17 cellular contexts compared by ENCODE assay signal in the genomic region with DNA sequence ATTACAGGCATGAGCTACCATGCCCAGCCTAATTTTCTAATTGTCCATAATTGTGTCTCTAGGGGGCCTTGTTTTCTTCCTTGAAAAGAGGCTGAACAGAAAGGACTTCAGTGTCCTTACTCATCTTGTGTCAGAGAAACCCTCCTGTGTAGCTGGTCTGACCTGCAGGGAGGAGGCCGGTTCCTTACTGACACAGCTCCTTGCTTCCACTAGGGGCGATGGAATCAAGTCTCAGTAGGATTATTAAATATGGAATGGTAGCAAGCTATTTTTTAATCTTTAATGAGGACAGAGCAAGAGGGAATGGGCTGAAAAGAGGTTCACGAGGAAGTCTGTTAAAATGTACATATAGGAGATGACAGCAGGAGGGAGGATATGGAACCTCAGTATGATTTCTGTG. TPM values are rescaled to one million over a fixed set of nuclear protein-coding genes. Genes with fewer than 3 reads are reported as not detected.
DNase-seq lines count a peak whose midpoint lies in the region; ATAC-seq, FAIRE-seq and TF ChIP-seq lines count a peak whose summit lies in the region.
"Had no signal": no experiment of that assay in that cellular context is flagged by ENCODE, and none has a peak within 500 bp of the region (broad histone marks: within the 10 kb centered on the region; RNA-seq: fewer than 3 reads in every experiment).

No MANE protein-coding gene starts in this region.

- TF ChIP-seq EP300 in A549 (IDR thresholded peaks at IDR 0.05) = no peak

- H3K9me2 ChIP-seq in GM23248 (ENCODE audit: insufficient read depth) = no peaks in the 10 kb centered on the region

- TF ChIP-seq POLR2A in A549 (IDR thresholded peaks at IDR 0.05; ENCODE audit: low read length) = no peak
- no peak for TF ChIP-seq POLR2A in GM12892 (IDR thresholded peaks at IDR 0.05; ENCODE audit: low read depth, low read length)

- DNase-seq in A549 (ENCODE audit: low read depth in 1 of 2, low spot score in 1 of 2) (peak; percentile 56 to 82), GM23248 (peak; percentile 24), SK-MEL-5 (ENCODE audit: low read depth, low spot score) (peak; percentile 53), fibroblast of mammary gland (ENCODE audit: low read depth) (no peak), GM12892 (ENCODE audit: insufficient read length) (no peak), right cardiac atrium (no peak)
- DNase-seq: activated naive CD4-positive, alpha-beta T cell treated with anti-CD3 and anti-CD28 coated beads, Interleukin-2, amount 50 U/mL, for 16 hours; GOT3; NCI-H2029 treated with DMSO at 0.1 percent for 48 hours; nephron progenitor cell; stimulated activated CD8-positive, alpha-beta memory T cell treated with anti-CD3 and anti-CD28 coated beads, Interleukin-4, amount 100 ng/mL, for 48 hours; T-helper 9 cell had no signal

- H2AFZ ChIP-seq in GM23248 = no peak overlapping the region

- in situ Hi-C loops in GM23248 (cut with MboI) (loop anchor here (25.0 kb wide), 3 partner anchors 154 to 246 kb away; partner anchors contain the start of genes EMC7, GOLGA8B and PGBD4), SK-MEL-5 (cut with HindIII; ENCODE audit: low pct_unique_long_range_greater_than_20kb, low sequenced_read_pairs) (no loop called here)

- H3K9ac ChIP-seq in GM23248 = no peak overlapping the region

- 43% methylated on average over 3 of the region's 3 CpGs for WGBS in A549 (ENCODE audit: missing lambda C conversion rate)
- 93 to 97% methylated on average over 3 of the region's 3 CpGs for WGBS in GM23248 (ENCODE audit: low coverage in 1 of 2, low lambda C conversion rate in 2 of 2, missing lambda C conversion rate in 2 of 2), 2 experiments
- WGBS in right cardiac atrium = 73% methylated on average over 3 of the region's 3 CpGs

- TF ChIP-seq CTCF in A549 (IDR thresholded peaks at IDR 0.05) (peak; percentile 35; the same call in 1 of the 3 replicates), fibroblast of mammary gland (conservative IDR thresholded peaks at IDR 0.05; ENCODE audit: control insufficient read depth, insufficient read depth, low read depth, low read length) (peak; percentile 31)

- intact Hi-C loops in right cardiac atrium (cut with DNase I) = loop anchor here in 1 of 4 donors (10.0 kb wide), 1 partner anchor 226 kb away; the partner anchor contains the start of gene GOLGA8B

- H3K36me3 ChIP-seq in GM23248 (ENCODE audit: low read depth) = no peaks in the 10 kb centered on the region

- TF ChIP-seq RAD21 in A549 (conservative IDR thresholded peaks at IDR 0.05 in 1 of 2, IDR thresholded peaks at IDR 0.05 in 1 of 2) = 0 out of 5 replicates have a peak, but pooled peaks of 1 of the 2 experiments have one; percentile 15

- peaks cover 8% of the 10 kb centered on the region; the same call in 2 of the 3 replicates for H3K4me1 ChIP-seq in A549
- no peaks in the 10 kb centered on the region for H3K4me1 ChIP-seq in GM23248 (ENCODE audit: insufficient read depth)
- no peaks in the 10 kb centered on the region for H3K4me1 ChIP-seq in right cardiac atrium (ENCODE audit: control insufficient read depth, insufficient read depth, low read length)
- H3K4me1 ChIP-seq: gastroesophageal sphincter had no signal

- H3K27me3 ChIP-seq in GM23248 (replicated peaks; ENCODE audit: insufficient read depth) = no peaks in the 10 kb centered on the region
- H3K27me3 ChIP-seq in right cardiac atrium (ENCODE audit: control insufficient read depth, insufficient read depth) = no peaks in the 10 kb centered on the region
- H3K27me3 ChIP-seq: gastroesophageal sphincter had no signal

- ATAC-seq in A549 (peak; percentile 76 to 88; a peak in 5 of 6 replicates), HG02610 (IDR thresholded peaks at IDR 0.05; ENCODE audit: unreplicated experiment) (no peak), right cardiac atrium (no peak), GM18867 (IDR thresholded peaks at IDR 0.05; ENCODE audit: unreplicated experiment) (no peak)
- ATAC-seq: gastroesophageal sphincter had no signal

- no peak for FAIRE-seq in A549 (lab: Jason Lieb, UNC)
- FAIRE-seq in GM12892 (lab: Jason Lieb, UNC) = no peak

- no peaks in the 10 kb centered on the region for H3F3A ChIP-seq in GM23248 (ENCODE audit: insufficient read depth)

- CTCF ChIA-PET in A549 (lab: Yijun Ruan, JAX) = interaction anchor here (0.8 to 3.4 kb wide), 12 partner anchors 9 to 237 kb away, joined by 3 to 31 read pairs (median 3); partner anchors contain the start of genes LPCAT4, NOP10 and NUTM1

- H3K9me3 ChIP-seq in A549 (no peaks in the 10 kb centered on the region), GM23248 (ENCODE audit: low read depth) (no peaks in the 10 kb centered on the region), right cardiac atrium (ENCODE audit: control insufficient read depth, low read length) (no peaks in the 10 kb centered on the region)
- H3K9me3 ChIP-seq: gastroesophageal sphincter had no signal

- H3K79me2 ChIP-seq in GM23248 (ENCODE audit: insufficient read depth) = no peaks in the 10 kb centered on the region

- H3K4me2 ChIP-seq in A549 (no peak overlapping the region), GM23248 (ENCODE audit: unreplicated experiment) (no peak overlapping the region)

- H4K20me1 ChIP-seq in GM23248 (ENCODE audit: insufficient read depth) = no peaks in the 10 kb centered on the region

- no peak overlapping the region for H3K27ac ChIP-seq in A549
- no peak overlapping the region for H3K27ac ChIP-seq in GM23248
- H3K27ac ChIP-seq in right cardiac atrium (ENCODE audit: low read length) = no peak overlapping the region
- H3K27ac ChIP-seq: gastroesophageal sphincter had no signal

- H3K4me3 ChIP-seq in A549 (no peak overlapping the region), GM23248 (no peak overlapping the region), fibroblast of mammary gland (ENCODE audit: control insufficient read depth, low read depth, low read length) (no peak overlapping the region), right cardiac atrium (ENCODE audit: low read length) (no peak overlapping the region)
- H3K4me3 ChIP-seq: gastroesophageal sphincter had no signal

- POLR2A ChIA-PET in A549 (lab: Yijun Ruan, JAX) = interaction anchor here (1.3 kb wide), 1 partner anchor 9 kb away, joined by 10 read pairs; the partner anchor contains the start of gene LPCAT4

RNA-seq across cellular contexts. Expression of gene LPCAT4, which starts 8.6 kb away (rescaled TPM):
- polyA plus RNA-seq in A549 (2011; rRNA removed) (42.9 and 50.7 TPM in 2 replicates), A549 (2017; fragmentation: RNase III; extraction: RNeasy Plus Mini Kit Qiagen cat#74134 plus additional on column Dnase treatment) (45.9 to 56.1 TPM (median 50.1 TPM) in 3 replicates), GM23248 (2016; fragmentation: Nextera tagmentation; extraction: Ambion mirVana) (24.4 and 24.7 TPM in 2 replicates), right cardiac atrium (36.8 TPM)
- polyA plus RNA-seq in A549 (2012; cell fraction: cytosol; rRNA removed) = 106 and 113 TPM in 2 replicates
- 228 and 241 TPM in 2 replicates for polyA plus RNA-seq in A549 (2012; cell fraction: nucleus; rRNA removed)
- polyA minus RNA-seq in A549 (2011; rRNA and poly(A)+ RNA removed) = 22.3 and 32.2 TPM in 2 replicates
- 17.5 and 34.1 TPM in 2 replicates for total RNA-seq in GM23248 (2014; rRNA removed; shearing (Covaris generic))
- total RNA-seq in SK-MEL-5 (2014; rRNA removed; shearing (Covaris generic)) = 6.1 and 13.5 TPM in 2 replicates
- polyA plus RNA-seq in SK-MEL-5 (2015; cell fraction: cytosol; rRNA removed) = 27.4 and 43.5 TPM in 2 replicates
- polyA plus RNA-seq in SK-MEL-5 (2015; cell fraction: nucleus; rRNA removed) = 158 and 161 TPM in 2 replicates
- 33.3 TPM for polyA plus RNA-seq in GM12892 (2012; ENCODE audit: missing spikeins)
- 10 to 100 TPM; 24.1 to 44.9 (median 39.7) TPM for total RNA-seq in right cardiac atrium

RNA-seq across cellular contexts. Expression of gene NUTM1, which starts 15.3 kb away (rescaled TPM):
- not detected in 2 replicates for polyA plus RNA-seq in A549 (2011; rRNA removed)
- not detected in 2 replicates for polyA plus RNA-seq in A549 (2012; cell fraction: cytosol; rRNA removed)
- not detected in 2 replicates for polyA plus RNA-seq in A549 (2012; cell fraction: nucleus; rRNA removed)
- polyA plus RNA-seq in A549 (2017; fragmentation: RNase III; extraction: RNeasy Plus Mini Kit Qiagen cat#74134 plus additional on column Dnase treatment) = not detected in 3 replicates
- not detected in 2 replicates for polyA minus RNA-seq in A549 (2011; rRNA and poly(A)+ RNA removed)
- not detected in 2 replicates for total RNA-seq in GM23248 (2014; rRNA removed; shearing (Covaris generic))
- not detected in 2 replicates for polyA plus RNA-seq in GM23248 (2016; fragmentation: Nextera tagmentation; extraction: Ambion mirVana)
- total RNA-seq in SK-MEL-5 (2014; rRNA removed; shearing (Covaris generic)) = not detected in 2 replicates
- polyA plus RNA-seq in SK-MEL-5 (2015; cell fraction: cytosol; rRNA removed) = not detected in 2 replicates
- polyA plus RNA-seq in SK-MEL-5 (2015; cell fraction: nucleus; rRNA removed) = not detected in 2 replicates
- polyA plus RNA-seq in GM12892 (2012; ENCODE audit: missing spikeins) = not detected
- not detected for total RNA-seq in right cardiac atrium
- not detected for polyA plus RNA-seq in right cardiac atrium
- polyA plus RNA-seq: CD14-positive monocyte, IgD-negative memory B cell had no signal

RNA-seq across cellular contexts. Expression of gene NOP10, which starts 15.4 kb away (rescaled TPM):
- polyA plus RNA-seq in A549 (2011; rRNA removed) (451 and 688 TPM in 2 replicates), A549 (2017; fragmentation: RNase III; extraction: RNeasy Plus Mini Kit Qiagen cat#74134 plus additional on column Dnase treatment) (463 to 502 TPM (median 470 TPM) in 3 replicates), GM23248 (2016; fragmentation: Nextera tagmentation; extraction: Ambion mirVana) (425 and 426 TPM in 2 replicates), right cardiac atrium (206 TPM)
- polyA plus RNA-seq in A549 (2012; cell fraction: cytosol; rRNA removed) = 808 and 847 TPM in 2 replicates
- 415 and 774 TPM in 2 replicates for polyA plus RNA-seq in A549 (2012; cell fraction: nucleus; rRNA removed)
- polyA minus RNA-seq in A549 (2011; rRNA and poly(A)+ RNA removed) = 201 and 279 TPM in 2 replicates
- 208 and 255 TPM in 2 replicates for total RNA-seq in GM23248 (2014; rRNA removed; shearing (Covaris generic))
- 388 and 392 TPM in 2 replicates for total RNA-seq in SK-MEL-5 (2014; rRNA removed; shearing (Covaris generic))
- polyA plus RNA-seq in SK-MEL-5 (2015; cell fraction: cytosol; rRNA removed) = 156 and 259 TPM in 2 replicates
- 36.9 and 61.1 TPM in 2 replicates for polyA plus RNA-seq in SK-MEL-5 (2015; cell fraction: nucleus; rRNA removed)
- polyA plus RNA-seq in GM12892 (2012; ENCODE audit: missing spikeins) = 274 TPM
- 100 to 1,000 TPM in 3 of 4 donors, 10 to 100 TPM in 1; 87.2 to 122 (median 106) TPM for total RNA-seq in right cardiac atrium

RNA-seq across cellular contexts. Expression of gene SLC12A6, which starts 20.8 kb away (rescaled TPM):
- polyA plus RNA-seq in A549 (2011; rRNA removed) (21.3 and 21.8 TPM in 2 replicates), A549 (2017; fragmentation: RNase III; extraction: RNeasy Plus Mini Kit Qiagen cat#74134 plus additional on column Dnase treatment) (5.4 to 7.1 TPM (median 6.0 TPM) in 3 replicates), GM23248 (2016; fragmentation: Nextera tagmentation; extraction: Ambion mirVana) (4.3 and 4.8 TPM in 2 replicates), right cardiac atrium (8.1 TPM)
- polyA plus RNA-seq in A549 (2012; cell fraction: cytosol; rRNA removed) = 3.6 TPM in 2 replicates
- 7.8 and 13.3 TPM in 2 replicates for polyA plus RNA-seq in A549 (2012; cell fraction: nucleus; rRNA removed)
- polyA minus RNA-seq in A549 (2011; rRNA and poly(A)+ RNA removed) = 36.5 and 37.9 TPM in 2 replicates
- 19.2 TPM in 2 replicates for total RNA-seq in GM23248 (2014; rRNA removed; shearing (Covaris generic))
- 2.7 and 2.9 TPM in 2 replicates for total RNA-seq in SK-MEL-5 (2014; rRNA removed; shearing (Covaris generic))
- 2.0 and 3.8 TPM in 2 replicates for polyA plus RNA-seq in SK-MEL-5 (2015; cell fraction: cytosol; rRNA removed)
- polyA plus RNA-seq in SK-MEL-5 (2015; cell fraction: nucleus; rRNA removed) = 7.0 and 7.8 TPM in 2 replicates
- 24.0 TPM for polyA plus RNA-seq in GM12892 (2012; ENCODE audit: missing spikeins)
- total RNA-seq in right cardiac atrium = 10 to 100 TPM; 15.3 to 21.2 (median 17.5) TPM

Comparison
In these comparisons a context has a peak if more than half of its experiments do, and no peak if none do; other contexts are left out.
1. ATAC-seq: peak in A549 (2 of 2); none in HG02610 (single experiment), right cardiac atrium (0 of 2) and GM18867 (single experiment).
2. DNase-seq: peak in A549 (2 of 2), GM23248 (single experiment) and SK-MEL-5 (single experiment); none in fibroblast of mammary gland (single experiment), GM12892 (single experiment) and right cardiac atrium (0 of 3).